10 cellular contexts compared by ENCODE assay signal in the genomic region with DNA sequence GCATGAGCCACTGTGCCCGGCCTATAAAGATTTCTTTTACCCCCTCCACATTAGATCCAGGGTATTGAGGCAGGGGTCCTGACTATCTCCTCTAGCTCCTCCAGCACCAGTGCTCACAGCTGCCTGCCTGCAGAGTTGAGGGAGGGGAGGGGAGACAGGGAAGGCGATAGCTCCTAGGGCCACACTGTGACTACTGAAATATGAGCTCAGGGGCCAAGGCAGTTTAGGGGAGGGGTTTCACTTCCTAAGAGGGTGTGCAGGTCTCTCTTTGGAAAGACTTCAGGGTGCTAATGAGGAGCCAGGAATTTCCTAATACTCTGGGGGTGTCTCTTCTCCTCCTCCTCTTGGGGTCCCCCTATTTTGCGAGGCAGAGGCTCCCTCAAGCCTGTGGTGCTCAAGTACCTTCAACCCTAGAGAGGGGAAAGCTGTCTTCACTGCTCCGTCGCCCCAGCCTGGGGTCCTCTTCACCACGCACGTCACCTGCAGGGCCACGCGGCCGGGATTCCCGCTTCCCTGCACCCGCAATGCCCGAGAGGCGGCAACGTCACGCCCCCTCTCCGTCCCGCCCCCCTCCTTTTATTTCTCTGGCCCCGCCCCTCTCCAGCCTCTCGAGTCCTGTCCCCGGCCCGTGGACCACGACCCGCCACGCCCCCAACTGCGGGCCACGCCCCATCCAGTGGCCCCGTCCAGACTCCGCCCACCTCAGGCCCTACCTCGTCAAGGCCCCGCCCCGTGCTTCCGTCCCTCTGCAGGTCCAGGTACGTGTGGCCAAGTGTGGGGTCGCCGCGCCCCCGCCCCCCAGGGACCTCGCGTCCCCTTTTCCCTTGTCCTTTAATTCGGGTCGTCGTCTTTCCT.
DNase-seq lines count a peak whose midpoint lies in the region; ATAC-seq and TF ChIP-seq lines count a peak whose summit lies in the region.
"Had no signal": no experiment of that assay in that cellular context is flagged by ENCODE, and none has a peak within 500 bp of the region (broad histone marks: within the 10 kb centered on the region; RNA-seq: fewer than 3 reads in every experiment).

No MANE protein-coding gene starts in this region.

- H3K27ac Mint-ChIP-seq in activated CD4-positive, alpha-beta T cell treated with anti-CD3 and anti-CD28 coated beads for 36 hours = no peak overlapping the region
- no peak overlapping the region for H3K27ac Mint-ChIP-seq in activated naive CD8-positive, alpha-beta T cell treated with anti-CD3 and anti-CD28 coated beads for 36 hours

- no peak overlapping the region for H3K4me3 Mint-ChIP-seq in activated CD4-positive, alpha-beta T cell treated with anti-CD3 and anti-CD28 coated beads for 36 hours
- peak overlapping the region; percentile 18 for H3K4me3 Mint-ChIP-seq in activated naive CD8-positive, alpha-beta T cell treated with anti-CD3 and anti-CD28 coated beads for 36 hours

- H3K4me3 ChIP-seq in thyroid gland (replicated peaks in 1 of 3) = no peak overlapping the region
- peak overlapping the region in 1 of 4 donors; percentile 21 for H3K4me3 ChIP-seq in gastrocnemius medialis
- H3K4me3 ChIP-seq: BLaER1 treated with 17β-estradiol and CSF1 and Interleukin-3, amounts not matched to agents 10 nM and 100 nM; psoas muscle had no signal

- intact Hi-C loops in activated CD4-positive, alpha-beta T cell treated with anti-CD3 and anti-CD28 coated beads for 36 hours (cut with DNase I, micrococcal nuclease) = no loop called here
- intact Hi-C loops in thyroid gland (cut with DNase I) = no loop called here
- intact Hi-C loops in gastrocnemius medialis (cut with DNase I; ENCODE audit: low total_unique reads) = no loop called here

- H3K36me3 ChIP-seq in thyroid gland (no peaks in the 10 kb centered on the region), gastrocnemius medialis (no peaks in the 10 kb centered on the region)
- H3K36me3 ChIP-seq: BLaER1 treated with 17β-estradiol and CSF1 and Interleukin-3, amounts not matched to agents 10 nM and 100 nM had no signal

- peaks cover 4% of the 10 kb centered on the region for H3K4me1 Mint-ChIP-seq in activated CD4-positive, alpha-beta T cell treated with anti-CD3 and anti-CD28 coated beads for 36 hours
- H3K4me1 Mint-ChIP-seq in activated naive CD8-positive, alpha-beta T cell treated with anti-CD3 and anti-CD28 coated beads for 36 hours = peaks cover 3% of the 10 kb centered on the region

- TF ChIP-seq CTCF in thyroid gland (IDR thresholded peaks at IDR 0.05) (no peak), gastrocnemius medialis (IDR thresholded peaks at IDR 0.05 in 4 of 5, conservative IDR thresholded peaks at IDR 0.05 in 1 of 5) (no peak)

- H3K27ac ChIP-seq in thyroid gland = no peak overlapping the region
- no peak overlapping the region for H3K27ac ChIP-seq in gastrocnemius medialis
- H3K27ac ChIP-seq: BLaER1 treated with 17β-estradiol and CSF1 and Interleukin-3, amounts not matched to agents 10 nM and 100 nM; psoas muscle had no signal

- no peaks in the 10 kb centered on the region for H3K9me3 Mint-ChIP-seq in activated CD4-positive, alpha-beta T cell treated with anti-CD3 and anti-CD28 coated beads for 36 hours (ENCODE audit: low read depth)
- H3K9me3 Mint-ChIP-seq in activated naive CD8-positive, alpha-beta T cell treated with anti-CD3 and anti-CD28 coated beads for 36 hours = no peaks in the 10 kb centered on the region

- CTCF ChIA-PET in activated CD4-positive, alpha-beta T cell treated with anti-CD3 and anti-CD28 coated beads for 36 hours (lab: Charles Lee) = no interaction called here

- peaks cover 0 to 6% of the 10 kb centered on the region in 2 donors for H3K4me1 ChIP-seq in thyroid gland
- H3K4me1 ChIP-seq in gastrocnemius medialis = peaks cover 0 to 6% of the 10 kb centered on the region in 2 donors
- H3K4me1 ChIP-seq: BLaER1 treated with 17β-estradiol and CSF1 and Interleukin-3, amounts not matched to agents 10 nM and 100 nM; psoas muscle had no signal

- DNase-seq in activated CD4-positive, alpha-beta T cell treated with anti-CD3 and anti-CD28 coated beads for 36 hours = peak; percentile 60
- DNase-seq in activated CD4-positive, alpha-beta T cell treated with anti-CD3 and anti-CD28 coated beads for 1 hour = no peak
- DNase-seq in activated naive CD8-positive, alpha-beta T cell treated with anti-CD3 and anti-CD28 coated beads for 36 hours = peak; percentile 29
- DNase-seq in left lobe of liver (ENCODE audit: low spot score) (peak; percentile 60), thyroid gland (peak; percentile 36 to 51), gastrocnemius medialis (no peak), T-helper 1 cell (no peak), SHP77 (lab: John Stamatoyannopoulos, UW) (no peak)

- POLR2A ChIA-PET in activated CD4-positive, alpha-beta T cell treated with anti-CD3 and anti-CD28 coated beads for 36 hours (lab: Charles Lee) = no interaction called here

- TF ChIP-seq POLR2A in thyroid gland (IDR thresholded peaks at IDR 0.05) (no peak), gastrocnemius medialis (IDR thresholded peaks at IDR 0.05) (no peak)

- H3K27me3 ChIP-seq in thyroid gland = no peaks in the 10 kb centered on the region
- peaks cover 17 to 26% (median 18%) of the 10 kb centered on the region in 3 donors for H3K27me3 ChIP-seq in gastrocnemius medialis
- H3K27me3 ChIP-seq: BLaER1 treated with 17β-estradiol and CSF1 and Interleukin-3, amounts not matched to agents 10 nM and 100 nM had no signal

- WGBS in thyroid gland, 2 donors = 10% methylated on average over 34 to 42 of the region's 43 CpGs

- in situ Hi-C loops in gastrocnemius medialis (cut with MboI; ENCODE audit: low sequenced_read_pairs in 4 of 4) = no loop called here

- H3K9me3 ChIP-seq in thyroid gland (no peaks in the 10 kb centered on the region), gastrocnemius medialis (no peaks in the 10 kb centered on the region)

- peak; percentile 47 for ATAC-seq in activated CD4-positive, alpha-beta T cell treated with anti-CD3 and anti-CD28 coated beads for 36 hours
- ATAC-seq in left lobe of liver = peak; percentile 92
- ATAC-seq in gastrocnemius medialis = no peak
- ATAC-seq: psoas muscle had no signal

- no peaks in the 10 kb centered on the region for H3K36me3 Mint-ChIP-seq in activated CD4-positive, alpha-beta T cell treated with anti-CD3 and anti-CD28 coated beads for 36 hours (ENCODE audit: low read depth)
- H3K36me3 Mint-ChIP-seq in activated naive CD8-positive, alpha-beta T cell treated with anti-CD3 and anti-CD28 coated beads for 36 hours = no peaks in the 10 kb centered on the region

- H3K27me3 Mint-ChIP-seq in activated CD4-positive, alpha-beta T cell treated with anti-CD3 and anti-CD28 coated beads for 36 hours = peaks cover 21% of the 10 kb centered on the region
- H3K27me3 Mint-ChIP-seq in activated naive CD8-positive, alpha-beta T cell treated with anti-CD3 and anti-CD28 coated beads for 36 hours = peaks cover 42% of the 10 kb centered on the region

Comparison
In these comparisons a context has a peak if more than half of its experiments do, and no peak if none do; other contexts are left out.
1. DNase-seq: peak in activated CD4-positive, alpha-beta T cell treated with anti-CD3 and anti-CD28 coated beads for 36 hours (single experiment), activated naive CD8-positive, alpha-beta T cell treated with anti-CD3 and anti-CD28 coated beads for 36 hours (single experiment), left lobe of liver (single experiment) and thyroid gland (2 of 2); none in activated CD4-positive, alpha-beta T cell treated with anti-CD3 and anti-CD28 coated beads for 1 hour (single experiment), gastrocnemius medialis (0 of 2), T-helper 1 cell (0 of 5) and SHP77 (0 of 2).
2. ATAC-seq: peak in activated CD4-positive, alpha-beta T cell treated with anti-CD3 and anti-CD28 coated beads for 36 hours (single experiment) and left lobe of liver (single experiment); none in gastrocnemius medialis (0 of 2).